Comparison of ENCODE assay signal across 21 cellular contexts in genomic region chr4:56788081-56788480, GRCh38. TPM values are rescaled to one million over a fixed set of nuclear protein-coding genes. Genes with fewer than 3 reads are reported as not detected.
"Had no signal": no experiment of that assay in that cellular context is flagged by ENCODE, and none has a peak within 500 bp of the region (broad histone marks: within the 10 kb centered on the region; RNA-seq: fewer than 3 reads in every experiment).

No MANE protein-coding gene starts in this region.

- H3K27me3 Mint-ChIP-seq: central memory CD8-positive, alpha-beta T cell; naive B cell had no signal

- H3K36me3 Mint-ChIP-seq: naive B cell; neural progenitor cell; stimulated activated effector memory CD8-positive, alpha-beta T cell treated with anti-CD3 and anti-CD28 coated beads, Interleukin-12 subunit alpha, Interleukin-12 subunit beta, amount 100 ng/mL, for 72 hours had no signal

- H3K27ac Mint-ChIP-seq: neural progenitor cell; stimulated activated effector memory CD8-positive, alpha-beta T cell treated with anti-CD3 and anti-CD28 coated beads, Interleukin-12 subunit alpha, Interleukin-12 subunit beta, amount 100 ng/mL, for 72 hours had no signal

- H3K36me3 ChIP-seq: esophagus squamous epithelium, neural progenitor cell, ovary, right atrium auricular region, suprapubic skin, thyroid gland had no signal

- ATAC-seq: stimulated activated effector memory CD8-positive, alpha-beta T cell treated with anti-CD3 and anti-CD28 coated beads, Interleukin-12 subunit alpha, Interleukin-12 subunit beta, amount 100 ng/mL, for 72 hours; stimulated activated naive CD8-positive, alpha-beta T cell treated with anti-CD3 and anti-CD28 coated beads, Interleukin-15, Interleukin-2, amounts not matched to agents 100 U/mL and 50 U/mL, for 24 hours had no signal

- H3K4me3 Mint-ChIP-seq: central memory CD8-positive, alpha-beta T cell; naive B cell; neural progenitor cell; stimulated activated effector memory CD8-positive, alpha-beta T cell treated with anti-CD3 and anti-CD28 coated beads, Interleukin-12 subunit alpha, Interleukin-12 subunit beta, amount 100 ng/mL, for 72 hours had no signal

- H3K27me3 ChIP-seq: dorsolateral prefrontal cortex, esophagus squamous epithelium, neural progenitor cell, ovary, right atrium auricular region, suprapubic skin, thyroid gland had no signal

- H3K4me3 ChIP-seq: dorsolateral prefrontal cortex, esophagus squamous epithelium, neural progenitor cell, ovary, right atrium auricular region, suprapubic skin, thyroid gland had no signal

- H3K9me3 ChIP-seq: esophagus squamous epithelium, ovary, right atrium auricular region, suprapubic skin, thyroid gland had no signal

- H3K4me1 Mint-ChIP-seq: central memory CD8-positive, alpha-beta T cell; stimulated activated effector memory CD8-positive, alpha-beta T cell treated with anti-CD3 and anti-CD28 coated beads, Interleukin-12 subunit alpha, Interleukin-12 subunit beta, amount 100 ng/mL, for 72 hours had no signal

- H3K9me3 Mint-ChIP-seq: central memory CD8-positive, alpha-beta T cell; neural progenitor cell; stimulated activated effector memory CD8-positive, alpha-beta T cell treated with anti-CD3 and anti-CD28 coated beads, Interleukin-12 subunit alpha, Interleukin-12 subunit beta, amount 100 ng/mL, for 72 hours had no signal

- DNase-seq: cortex of kidney; dorsolateral prefrontal cortex; effector CD8-positive, alpha-beta T cell; esophagus squamous epithelium; foreskin fibroblast; kidney; naive B cell; nucleus accumbens; stimulated activated CD4-positive, alpha-beta T cell treated with anti-CD3 and anti-CD28 coated beads, Interleukin-2, amount 100 ng/mL, for 48 hours; stimulated activated CD8-positive, alpha-beta memory T cell treated with anti-CD3 and anti-CD28 coated beads, Interleukin-4, amount 100 ng/mL, for 48 hours; stimulated activated naive CD8-positive, alpha-beta T cell treated with anti-CD3 and anti-CD28 coated beads, Interleukin-15, Interleukin-2, amounts not matched to agents 100 U/mL and 50 U/mL, for 24 hours; thyroid gland had no signal

- H3K4me1 ChIP-seq: suprapubic skin, thyroid gland had no signal

- H3K4me2 ChIP-seq: neural progenitor cell had no signal

- H3K27ac ChIP-seq: neural progenitor cell, ovary, right atrium auricular region, suprapubic skin, thyroid gland had no signal

RNA-seq across cellular contexts. Expression of gene SPINK2, which starts 33.4 kb away (rescaled TPM):
- total RNA-seq: posterior vena cava, suprapubic skin, ureter had no signal
- polyA plus RNA-seq: liver had no signal
